11 cellular contexts compared by ENCODE assay signal in genomic region chr4:53019485-53020382, GRCh38.
A peak's percentile ranks its signal among the peaks of the same experiment; 100 is the strongest.
DNase-seq lines count a peak whose midpoint lies in the region; ATAC-seq, FAIRE-seq and TF ChIP-seq lines count a peak whose summit lies in the region.
"Had no signal": no experiment of that assay in that cellular context is flagged by ENCODE, and none has a peak within 500 bp of the region (broad histone marks: within the 10 kb centered on the region; RNA-seq: fewer than 3 reads in every experiment).

No MANE protein-coding gene starts in this region.

- H3K27me3 ChIP-seq in bronchial epithelial cell (ENCODE audit: control insufficient read depth, insufficient read depth, low read length) (no peaks in the 10 kb centered on the region), mesenchymal stem cell (ENCODE audit: control insufficient read depth in 1 of 2, insufficient read depth in 1 of 2, low read length in 2 of 2) (no peaks in the 10 kb centered on the region)
- H3K27me3 ChIP-seq: BLaER1 had no signal

- H3K4ac ChIP-seq in mesenchymal stem cell (ENCODE audit: low read depth in 1 of 2, low read length in 2 of 2): no peak overlapping the region

- no peak overlapping the region for H2BK12ac ChIP-seq in mesenchymal stem cell (ENCODE audit: low read length in 2 of 2)

- H3K79me1 ChIP-seq in mesenchymal stem cell (replicated peaks; ENCODE audit: low read length, poor library complexity, severe bottlenecking): peaks cover 2% of the 10 kb centered on the region

- H2AK5ac ChIP-seq in mesenchymal stem cell (ENCODE audit: low read length, severe bottlenecking): no peak overlapping the region

- POLR2A ChIA-PET in HEK293T (lab: Yijun Ruan, JAX): no interaction called here

- no peak overlapping the region for H2AFZ ChIP-seq in mesenchymal stem cell (ENCODE audit: low read depth, low read length)

- no peak for TF ChIP-seq CTCF in bronchial epithelial cell (IDR thresholded peaks at IDR 0.05; ENCODE audit: insufficient read depth, low read length, severe bottlenecking)

- H2BK5ac ChIP-seq in mesenchymal stem cell (ENCODE audit: low read depth, low read length, poor library complexity, severe bottlenecking): no peak overlapping the region

- H2BK120ac ChIP-seq in mesenchymal stem cell (ENCODE audit: low read depth, low read length): no peak overlapping the region

- H3K18ac ChIP-seq in mesenchymal stem cell (ENCODE audit: low read depth in 1 of 2, low read length in 2 of 2): no peak overlapping the region

- H2BK15ac ChIP-seq in mesenchymal stem cell (ENCODE audit: low read depth, poor library complexity, severe bottlenecking): no peak overlapping the region

- no peaks in the 10 kb centered on the region for H3K36me3 ChIP-seq in bronchial epithelial cell (ENCODE audit: control insufficient read depth, insufficient read depth, low read length)
- no peaks in the 10 kb centered on the region for H3K36me3 ChIP-seq in mesenchymal stem cell (ENCODE audit: control insufficient read depth in 1 of 2, insufficient read depth in 2 of 2, low read depth in 1 of 2, low read length in 2 of 2)
- H3K36me3 ChIP-seq: BLaER1 had no signal

- peak overlapping the region; percentile 53 for H3K9ac ChIP-seq in mesenchymal stem cell (ENCODE audit: low read length)
- H3K9ac ChIP-seq: BLaER1 had no signal

- WGBS in mesenchymal stem cell: 25% methylated on average over 4 of the region's 6 CpGs

- no peak overlapping the region for H4K91ac ChIP-seq in mesenchymal stem cell (ENCODE audit: low read length)

- peak; percentile 59 for DNase-seq in AG08396 (ENCODE audit: low spot score)
- peak; percentile 54 for DNase-seq in LoVo (ENCODE audit: low spot score)
- peak; percentile 59 for DNase-seq in bronchial epithelial cell (ENCODE audit: low read depth)
- peak; percentile 56 for DNase-seq in mesenchymal stem cell
- no peak for DNase-seq in DMS114 treated with DMSO at 0.1 percent for 48 hours (lab: John Stamatoyannopoulos, UW; ENCODE audit: unreplicated experiment)
- no peak for DNase-seq in HEK293T (ENCODE audit: extremely low spot score)
- no peak for DNase-seq in NCI-H524 (lab: John Stamatoyannopoulos, UW)
- DNase-seq: occipital lobe had no signal

- no peaks in the 10 kb centered on the region for H3K4me1 ChIP-seq in mesenchymal stem cell (ENCODE audit: control insufficient read depth, insufficient read depth, low read depth, low read length)
- H3K4me1 ChIP-seq: BLaER1 had no signal

- no peak for FAIRE-seq in bronchial epithelial cell (lab: Jason Lieb, UNC)

- no peak overlapping the region for H3K4me2 ChIP-seq in mesenchymal stem cell (ENCODE audit: low read length, poor library complexity, severe bottlenecking)
- H3K4me2 ChIP-seq: BLaER1 had no signal

- no peak overlapping the region for H3K27ac ChIP-seq in mesenchymal stem cell (ENCODE audit: low read length, poor library complexity, severe bottlenecking)
- H3K27ac ChIP-seq: BLaER1 had no signal

- no peak overlapping the region for H3K4me3 ChIP-seq in bronchial epithelial cell (ENCODE audit: low read depth, low read length)
- H3K4me3 ChIP-seq in mesenchymal stem cell (ENCODE audit: insufficient read depth in 1 of 2, low read depth in 1 of 2, low read length in 2 of 2): peak overlapping the region in 1 of 2 experiments; percentile 24
- H3K4me3 ChIP-seq: BLaER1 had no signal

- no peak overlapping the region for H4K8ac ChIP-seq in mesenchymal stem cell (ENCODE audit: low read length)

- CTCF ChIA-PET in HEK293T (lab: Yijun Ruan, JAX): no interaction called here

- no peak overlapping the region for H3K23ac ChIP-seq in mesenchymal stem cell (ENCODE audit: low read length in 2 of 2)

- ATAC-seq in GM19328 (IDR thresholded peaks at IDR 0.05; ENCODE audit: unreplicated experiment): no peak
- ATAC-seq: activated T-helper 17 cell treated with anti-CD3 and anti-CD28 coated beads, Interleukin-2, amount 50 U/mL, for 72 hours had no signal

- no peaks in the 10 kb centered on the region for H3K9me3 ChIP-seq in mesenchymal stem cell (ENCODE audit: control insufficient read depth, low read length)
- H3K9me3 ChIP-seq: BLaER1 had no signal

- no peak overlapping the region for H3K14ac ChIP-seq in mesenchymal stem cell (ENCODE audit: low read length in 2 of 2)

TF ChIP-seq in HEK293T, 16 proteins besides CTCF, POLR2A, EP300 and RAD21:
- TF ChIP-seq CTBP1 (IDR thresholded peaks at IDR 0.05; ENCODE audit: borderline replicate concordance) (no peak), NFRKB (IDR thresholded peaks at IDR 0.05) (no peak), LEF1 (IDR thresholded peaks at IDR 0.05; ENCODE audit: borderline replicate concordance) (no peak), FOXM1 (IDR thresholded peaks at IDR 0.05; ENCODE audit: borderline replicate concordance) (no peak), FOXK2 (IDR thresholded peaks at IDR 0.05) (no peak), FOXA1 (IDR thresholded peaks at IDR 0.05) (no peak), SP1 (IDR thresholded peaks at IDR 0.05) (no peak), BHLHE40 (IDR thresholded peaks at IDR 0.05; ENCODE audit: borderline replicate concordance) (no peak), SUZ12 (IDR thresholded peaks at IDR 0.05) (no peak), ELF4 (IDR thresholded peaks at IDR 0.05) (no peak), ARNT (IDR thresholded peaks at IDR 0.05) (no peak), TARDBP (IDR thresholded peaks at IDR 0.05) (no peak), HDGF (IDR thresholded peaks at IDR 0.05; ENCODE audit: borderline replicate concordance) (no peak), L3MBTL2 (conservative IDR thresholded peaks at IDR 0.05) (no peak), PKNOX1 (IDR thresholded peaks at IDR 0.05) (no peak), ZNF384 (IDR thresholded peaks at IDR 0.05) (no peak)
TF ChIP-seq in HEK293T: peak in this region for 0.

Comparison
In these comparisons a context has a peak if more than half of its experiments do, and no peak if none do; other contexts are left out.
1. DNase-seq: peak in AG08396 (single experiment), LoVo (single experiment), bronchial epithelial cell (single experiment) and mesenchymal stem cell (single experiment); none in DMS114 treated with DMSO at 0.1 percent for 48 hours (single experiment), HEK293T (single experiment) and NCI-H524 (0 of 2).